Comparison of ENCODE assay signal across 10 cellular contexts in genomic region chr19:38792250-38793111, GRCh38. TPM values are rescaled to one million over a fixed set of nuclear protein-coding genes. Genes with fewer than 3 reads are reported as not detected.
DNase-seq lines count a peak whose midpoint lies in the region; ATAC-seq and TF ChIP-seq lines count a peak whose summit lies in the region.
"Had no signal": no experiment of that assay in that cellular context is flagged by ENCODE, and none has a peak within 500 bp of the region (broad histone marks: within the 10 kb centered on the region; RNA-seq: fewer than 3 reads in every experiment).

No MANE protein-coding gene starts in this region.

- H3K27me3 ChIP-seq in body of pancreas (no peaks in the 10 kb centered on the region), right lobe of liver (no peaks in the 10 kb centered on the region), tibial artery (no peaks in the 10 kb centered on the region)
- H3K27me3 ChIP-seq: SJSA1 had no signal

- no peaks in the 10 kb centered on the region for H3K4me1 ChIP-seq in body of pancreas
- no peaks in the 10 kb centered on the region for H3K4me1 ChIP-seq in right lobe of liver
- peaks cover 0 to 7% (median 0%) of the 10 kb centered on the region in 4 donors for H3K4me1 ChIP-seq in tibial artery

- H3K36me3 ChIP-seq in body of pancreas (replicated peaks in 1 of 2; ENCODE audit: insufficient read depth in 1 of 2, low read depth in 2 of 2) (no peaks in the 10 kb centered on the region), right lobe of liver (no peaks in the 10 kb centered on the region), tibial artery (no peaks in the 10 kb centered on the region)
- H3K36me3 ChIP-seq: SJSA1 had no signal

- intact Hi-C loops in body of pancreas (cut with DNase I): no loop called here
- intact Hi-C loops in right lobe of liver (cut with DNase I): no loop called here
- intact Hi-C loops in tibial artery (cut with DNase I; ENCODE audit: low total_unique reads): no loop called here

- H3K4me3 ChIP-seq in body of pancreas: no peak overlapping the region
- H3K4me3 ChIP-seq in right lobe of liver: peak overlapping the region in 2 of 3 donors; percentile 7 to 9
- peak overlapping the region; percentile 20 to 29 for H3K4me3 ChIP-seq in tibial artery
- H3K4me3 ChIP-seq: SJSA1 had no signal

- DNase-seq in NCI-H146 (lab: John Stamatoyannopoulos, UW) (peak; percentile 24), NCI-H146 treated with DMSO at 0.1 percent for 48 hours (lab: John Stamatoyannopoulos, UW; ENCODE audit: unreplicated experiment) (no peak), body of pancreas (peak in 1 of 4 donors; percentile 15), right lobe of liver (peak in 1 of 3 donors; percentile 60), tibial artery (no peak), epidermal melanocyte (ENCODE audit: insufficient read length, low spot score) (no peak)

- H3K9me3 ChIP-seq in body of pancreas (no peaks in the 10 kb centered on the region), right lobe of liver (no peaks in the 10 kb centered on the region), tibial artery (no peaks in the 10 kb centered on the region)
- H3K9me3 ChIP-seq: SJSA1 had no signal

- WGBS in body of pancreas, 2 donors: 33 to 73% methylated on average over 6 to 51 of the region's 71 CpGs
- WGBS in right lobe of liver (ENCODE audit: insufficient coverage, low coverage, low lambda C conversion rate, missing lambda C conversion rate): 44% methylated on average over 3 of the region's 71 CpGs

- TF ChIP-seq POLR2A in body of pancreas (IDR thresholded peaks at IDR 0.05) (no peak), right lobe of liver (IDR thresholded peaks at IDR 0.05) (no peak)

- TF ChIP-seq CTCF in body of pancreas (IDR thresholded peaks at IDR 0.05): peak in 1 of 7 experiments; percentile 2
- TF ChIP-seq CTCF in right lobe of liver (IDR thresholded peaks at IDR 0.05): peak in 3 of 4 donors; percentile 7 to 32 (median 24)
- peak in 1 of 2 experiments; percentile 6 for TF ChIP-seq CTCF in tibial artery (IDR thresholded peaks at IDR 0.05)

- H3K27ac ChIP-seq in body of pancreas (no peak overlapping the region), right lobe of liver (no peak overlapping the region), tibial artery (no peak overlapping the region)
- H3K27ac ChIP-seq: 22Rv1, SJSA1 had no signal

- ATAC-seq in body of pancreas (peak; percentile 8), right lobe of liver (peak; percentile 41 to 57 (median 49)), SK-N-SH treated with all-trans-retinoic acid at 6 μM for 48 hours (no peak), HG03342 (IDR thresholded peaks at IDR 0.05; ENCODE audit: unreplicated experiment) (no peak)

TF ChIP-seq in SK-N-SH treated with all-trans-retinoic acid at 6 μM for 48 hours, 23 proteins besides CTCF, POLR2A, EP300 and RAD21:
- TF ChIP-seq PPARA (CRISPR knock-in tag; IDR thresholded peaks at IDR 0.05; ENCODE audit: borderline replicate concordance) (no peak), ESRRG (CRISPR knock-in tag; IDR thresholded peaks at IDR 0.05) (no peak)

RNA-seq across cellular contexts. Expression of gene LGALS7B, which starts 3.5 kb away (rescaled TPM):
- total RNA-seq in body of pancreas (not detected), right lobe of liver (not detected)
- total RNA-seq: SJSA1 had no signal

RNA-seq across cellular contexts. Expression of gene LGALS7, which starts 19.2 kb away (rescaled TPM):
- total RNA-seq in body of pancreas (not detected), right lobe of liver (not detected)
- total RNA-seq: SJSA1 had no signal

RNA-seq across cellular contexts. Expression of gene LGALS4, which starts 20.3 kb away (rescaled TPM):
- 100 to 1,000 TPM in 1 of 2 donors, 10 to 100 TPM in 1; 54.1 to 153 TPM for total RNA-seq in body of pancreas
- 100 to 1,000 TPM in 5 of 6 experiments, 10 to 100 TPM in 1; 21.0 to 376 (median 186) TPM for total RNA-seq in right lobe of liver
- total RNA-seq: SJSA1 had no signal

RNA-seq across cellular contexts. Expression of gene ECH1, which starts 39.1 kb away (rescaled TPM):
- total RNA-seq in body of pancreas (10 to 100 TPM; 87.4 to 93.3 TPM), right lobe of liver (100 to 1,000 TPM; 158 to 466 (median 286) TPM)

RNA-seq across cellular contexts. Expression of gene CAPN12, which starts 48.2 kb away (rescaled TPM):
- total RNA-seq in body of pancreas (10 to 100 TPM in 1 of 2 donors, 1 to 10 TPM in 1; 9.9 to 11.4 TPM), right lobe of liver (10 to 100 TPM in 3 of 6 experiments, 1 to 10 TPM in 3; 2.2 to 45.3 (median 16.3) TPM)
- total RNA-seq: SJSA1 had no signal

Comparison
In these comparisons a context has a peak if more than half of its experiments do, and no peak if none do; other contexts are left out.
1. ATAC-seq: peak in body of pancreas (single experiment) and right lobe of liver (4 of 4); none in SK-N-SH treated with all-trans-retinoic acid at 6 μM for 48 hours (single experiment) and HG03342 (single experiment).
2. H3K4me3 ChIP-seq: peak in right lobe of liver (2 of 3) and tibial artery (2 of 2); none in body of pancreas (0 of 2).